Comparison of ENCODE assay signal across 1 cellular context in the genomic region with DNA sequence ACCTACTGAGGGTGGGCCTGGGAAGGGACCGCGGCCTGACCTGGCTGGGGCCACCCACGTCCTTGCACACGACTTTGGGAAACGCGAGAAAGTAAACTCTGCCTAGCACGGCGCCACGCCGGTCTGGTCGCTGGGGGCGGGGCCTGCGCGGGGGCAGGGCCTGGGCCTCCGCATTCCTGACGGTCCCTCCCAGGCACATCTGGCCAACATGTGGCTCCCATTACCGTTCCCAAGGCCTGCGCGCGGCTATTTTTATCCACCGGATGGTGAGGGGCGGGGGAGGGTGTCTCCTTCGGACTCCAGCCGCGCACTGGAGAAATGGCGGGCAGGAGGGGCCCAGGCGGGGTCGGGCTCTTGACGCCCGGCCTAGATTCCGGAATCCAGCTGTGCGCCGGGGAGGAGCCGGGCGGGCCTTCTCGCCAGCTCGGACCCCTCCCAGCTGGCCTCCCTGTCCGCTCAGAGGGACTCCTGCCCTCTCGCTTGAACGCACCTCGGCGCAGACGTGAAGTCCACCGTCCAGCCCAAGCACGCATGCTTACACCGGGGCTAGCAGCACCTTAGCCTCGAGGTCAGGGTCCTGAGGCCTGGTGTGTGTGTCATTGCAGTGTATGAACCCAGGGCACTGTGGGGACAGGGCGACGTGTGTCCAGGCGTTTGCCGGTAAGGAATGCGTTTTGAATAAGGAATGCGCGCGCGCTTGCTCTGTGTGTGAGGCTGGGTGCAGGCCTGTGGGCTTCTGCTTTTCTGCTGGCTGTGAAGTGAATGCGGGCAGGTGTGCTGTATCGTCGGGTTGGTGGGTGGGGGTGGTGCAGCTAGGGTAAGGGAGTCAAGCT.
TF ChIP-seq lines count a peak whose summit lies in the region.

No MANE protein-coding gene starts in this region.

TF ChIP-seq in GM12878, 131 proteins besides CTCF, POLR2A, EP300 and RAD21:
- TF ChIP-seq EGR1 (IDR thresholded peaks at IDR 0.05; ENCODE audit: borderline replicate concordance in 1 of 2, low read depth in 2 of 2, low read length in 2 of 2) (peak in 1 of 2 experiments; percentile 36; a peak in 1 of 3 replicates), TARDBP (IDR thresholded peaks at IDR 0.05; ENCODE audit: borderline replicate concordance) (0 out of 2 replicates have a peak, but pooled peaks have one; percentile 20), DPF2 (IDR thresholded peaks at IDR 0.05) (no peak), POLR2AphosphoS2 (IDR thresholded peaks at IDR 0.05; ENCODE audit: low read depth, low read length) (peak; percentile 67; the same call in 1 of the 2 replicates)
